In genomic region chr13:48038763-48039162, GRCh38 we compare ENCODE assay signal across 8 cellular contexts. TPM values are rescaled to one million over a fixed set of nuclear protein-coding genes. Genes with fewer than 3 reads are reported as not detected.
DNase-seq lines count a peak whose midpoint lies in the region; ATAC-seq and TF ChIP-seq lines count a peak whose summit lies in the region.

No MANE protein-coding gene starts in this region.

- H3K27me3 Mint-ChIP-seq in osteocyte (ENCODE audit: unreplicated experiment) = no peaks in the 10 kb centered on the region

- H3K4me3 ChIP-seq in GM08714 (ENCODE audit: low read length) (peak overlapping the region; percentile 75), ectodermal cell (ENCODE audit: insufficient read depth, low read depth, low read length) (peak overlapping the region; percentile 66)

- TF ChIP-seq CTCF in osteocyte (IDR thresholded peaks at IDR 0.05) = no peak

- DNase-seq in MV-4-11 (lab: John Stamatoyannopoulos, UW) (peak; percentile 31), osteocyte (ENCODE audit: extremely low spot score, unreplicated experiment) (no peak), GF-D8 (lab: John Stamatoyannopoulos, UW) (no peak), erythroblast (lab: John Stamatoyannopoulos, UW) (no peak)

- ATAC-seq in HG03354 (IDR thresholded peaks at IDR 0.05; ENCODE audit: poor library complexity, severe bottlenecking, unreplicated experiment) (no peak), GM18517 (IDR thresholded peaks at IDR 0.05; ENCODE audit: unreplicated experiment) (no peak)

- peak overlapping the region; percentile 80 for H3K4me3 Mint-ChIP-seq in osteocyte (ENCODE audit: unreplicated experiment)

- no peak overlapping the region for H3K27ac ChIP-seq in ectodermal cell (ENCODE audit: insufficient read depth, low read depth, low read length, poor library complexity, severe bottlenecking)

- H3K27me3 ChIP-seq in ectodermal cell (ENCODE audit: control insufficient read depth, insufficient read depth, low read length, poor library complexity, severe bottlenecking) = no peaks in the 10 kb centered on the region

- peak overlapping the region; percentile 99 for H3K27ac Mint-ChIP-seq in osteocyte (ENCODE audit: unreplicated experiment)

- no peaks in the 10 kb centered on the region for H3K36me3 ChIP-seq in ectodermal cell (ENCODE audit: control insufficient read depth, insufficient read depth, low read length)

- 92 to 93% methylated on average over 1 of the region's 1 CpG for WGBS in ectodermal cell, 2 experiments

- H3K9me3 ChIP-seq in ectodermal cell (ENCODE audit: control insufficient read depth, low read length) = no peaks in the 10 kb centered on the region

- TF ChIP-seq POLR2A in erythroblast (IDR thresholded peaks at IDR 0.05; ENCODE audit: low read length) = no peak

- peaks cover 32% of the 10 kb centered on the region for H3K4me1 Mint-ChIP-seq in osteocyte (ENCODE audit: unreplicated experiment)

- no peaks in the 10 kb centered on the region for H3K9me3 Mint-ChIP-seq in osteocyte (ENCODE audit: unreplicated experiment)

- H3K4me1 ChIP-seq in ectodermal cell (ENCODE audit: control insufficient read depth, insufficient read depth, low read length) = no peaks in the 10 kb centered on the region

- H3K36me3 Mint-ChIP-seq in osteocyte (ENCODE audit: unreplicated experiment) = peaks cover 11% of the 10 kb centered on the region

RNA-seq across cellular contexts. Expression of gene NUDT15, which starts 1.2 kb away (rescaled TPM):
- polyA plus RNA-seq in ectodermal cell (2013, experiment 1 of 4) = 54.7 TPM
- 50.9 TPM for polyA plus RNA-seq in ectodermal cell (2013, experiment 2 of 4)
- polyA plus RNA-seq in ectodermal cell (2013, experiment 3 of 4) = 41.3 TPM
- 40.6 TPM for polyA plus RNA-seq in ectodermal cell (2013, experiment 4 of 4)
- 9.0 and 9.3 TPM in 2 replicates for total RNA-seq in osteocyte

RNA-seq across cellular contexts. Expression of gene SUCLA2, which starts 37.7 kb away (rescaled TPM):
- polyA plus RNA-seq in ectodermal cell (2013, experiment 1 of 4) = 51.2 TPM
- polyA plus RNA-seq in ectodermal cell (2013, experiment 2 of 4) = 59.1 TPM
- polyA plus RNA-seq in ectodermal cell (2013, experiment 3 of 4) = 46.7 TPM
- 46.5 TPM for polyA plus RNA-seq in ectodermal cell (2013, experiment 4 of 4)
- 38.7 and 41.6 TPM in 2 replicates for total RNA-seq in osteocyte

RNA-seq across cellular contexts. Expression of gene MED4, which starts 56.1 kb away (rescaled TPM):
- polyA plus RNA-seq in ectodermal cell (2013, experiment 1 of 4) = 66.1 TPM
- polyA plus RNA-seq in ectodermal cell (2013, experiment 2 of 4) = 71.4 TPM
- polyA plus RNA-seq in ectodermal cell (2013, experiment 3 of 4) = 53.4 TPM
- 62.7 TPM for polyA plus RNA-seq in ectodermal cell (2013, experiment 4 of 4)
- total RNA-seq in osteocyte = 38.6 and 44.2 TPM in 2 replicates
